In the genomic region with DNA sequence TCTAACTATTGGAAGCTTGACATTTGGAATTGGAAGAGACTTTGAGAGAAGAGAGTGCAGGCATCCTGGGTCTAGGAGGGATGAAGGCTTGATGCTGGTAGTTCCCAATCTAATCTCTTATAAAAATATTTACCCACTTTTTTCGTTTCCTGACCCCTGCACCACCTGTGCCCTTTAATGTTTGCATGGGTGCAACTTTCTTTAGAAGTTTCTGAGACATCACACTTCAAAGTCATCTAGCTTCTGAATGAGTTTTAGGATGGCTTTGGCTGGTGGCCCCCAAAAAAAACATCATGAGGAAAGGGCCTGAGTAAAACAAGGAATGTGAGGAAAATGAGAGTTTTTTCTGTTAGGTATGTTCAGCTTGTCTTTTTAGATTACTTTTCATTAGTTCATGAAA, we compare ENCODE assay signal across 7 cellular contexts. TPM values are rescaled to one million over a fixed set of nuclear protein-coding genes. Genes with fewer than 3 reads are reported as not detected.
A peak's percentile ranks its signal among the peaks of the same experiment; 100 is the strongest.
DNase-seq lines count a peak whose midpoint lies in the region; ATAC-seq lines count a peak whose summit lies in the region.

No MANE protein-coding gene starts in this region.

- no peaks in the 10 kb centered on the region for H3K9me3 Mint-ChIP-seq in activated T-helper 17 cell treated with anti-CD3 and anti-CD28 coated beads, Interleukin-2, amount 50 U/mL, for 72 hours
- no peaks in the 10 kb centered on the region for H3K9me3 Mint-ChIP-seq in stimulated activated memory B cell treated with anti-CD40 and anti-IgM and Interleukin-4, amounts not matched to agents 10 μg/mL and 1 μg/mL and 100 μg/mL, for 72 hours

- peak overlapping the region; percentile 93 for H3K9ac ChIP-seq in HUES48 (ENCODE audit: low read depth, low read length)

- H3K9me3 ChIP-seq in HUES48 (ENCODE audit: control insufficient read depth, insufficient read depth, low read length): no peaks in the 10 kb centered on the region
- H3K9me3 ChIP-seq in iPS-18c (ENCODE audit: control insufficient read depth, insufficient read depth, low read length): peaks cover 4% of the 10 kb centered on the region

- H3K4me3 Mint-ChIP-seq in activated T-helper 17 cell treated with anti-CD3 and anti-CD28 coated beads, Interleukin-2, amount 50 U/mL, for 72 hours: peak overlapping the region; percentile 95
- H3K4me3 Mint-ChIP-seq in stimulated activated memory B cell treated with anti-CD40 and anti-IgM and Interleukin-4, amounts not matched to agents 10 μg/mL and 1 μg/mL and 100 μg/mL, for 72 hours: peak overlapping the region; percentile 88

- H3K27ac ChIP-seq in HUES48 (ENCODE audit: low read depth, low read length): no peak overlapping the region

- no peaks in the 10 kb centered on the region for H3K27me3 ChIP-seq in HUES48 (ENCODE audit: control insufficient read depth, insufficient read depth, low read length)

- ATAC-seq in activated T-helper 17 cell treated with anti-CD3 and anti-CD28 coated beads, Interleukin-2, amount 50 U/mL, for 72 hours (replicated peaks): no peak
- ATAC-seq in stimulated activated memory B cell treated with anti-CD40 and anti-IgM and Interleukin-4, amounts not matched to agents 10 μg/mL and 1 μg/mL and 100 μg/mL, for 72 hours: no peak

- peaks cover 16% of the 10 kb centered on the region for H3K4me1 Mint-ChIP-seq in activated T-helper 17 cell treated with anti-CD3 and anti-CD28 coated beads, Interleukin-2, amount 50 U/mL, for 72 hours
- peaks cover 25% of the 10 kb centered on the region for H3K4me1 Mint-ChIP-seq in stimulated activated memory B cell treated with anti-CD40 and anti-IgM and Interleukin-4, amounts not matched to agents 10 μg/mL and 1 μg/mL and 100 μg/mL, for 72 hours

- no peaks in the 10 kb centered on the region for H3K27me3 Mint-ChIP-seq in activated T-helper 17 cell treated with anti-CD3 and anti-CD28 coated beads, Interleukin-2, amount 50 U/mL, for 72 hours
- H3K27me3 Mint-ChIP-seq in stimulated activated memory B cell treated with anti-CD40 and anti-IgM and Interleukin-4, amounts not matched to agents 10 μg/mL and 1 μg/mL and 100 μg/mL, for 72 hours: no peaks in the 10 kb centered on the region

- H3K36me3 Mint-ChIP-seq in activated T-helper 17 cell treated with anti-CD3 and anti-CD28 coated beads, Interleukin-2, amount 50 U/mL, for 72 hours (ENCODE audit: low read depth): peaks cover 61% of the 10 kb centered on the region
- peaks cover 15% of the 10 kb centered on the region for H3K36me3 Mint-ChIP-seq in stimulated activated memory B cell treated with anti-CD40 and anti-IgM and Interleukin-4, amounts not matched to agents 10 μg/mL and 1 μg/mL and 100 μg/mL, for 72 hours

- H3K27ac Mint-ChIP-seq in activated T-helper 17 cell treated with anti-CD3 and anti-CD28 coated beads, Interleukin-2, amount 50 U/mL, for 72 hours: peak overlapping the region; percentile 96
- peak overlapping the region; percentile 69 for H3K27ac Mint-ChIP-seq in stimulated activated memory B cell treated with anti-CD40 and anti-IgM and Interleukin-4, amounts not matched to agents 10 μg/mL and 1 μg/mL and 100 μg/mL, for 72 hours

- H3K4me3 ChIP-seq in HUES48 (ENCODE audit: low read depth, low read length) (peak overlapping the region; percentile 95), iPS-18c (ENCODE audit: insufficient read depth, low read depth, low read length) (peak overlapping the region; percentile 100)

- no peak for DNase-seq in activated CD8-positive, alpha-beta memory T cell treated with anti-CD3 and anti-CD28 coated beads, Interleukin-2, amount 50 U/mL, for 48 hours
- DNase-seq in kidney glomerular epithelial cell (lab: John Stamatoyannopoulos, UW) (no peak), ureter (ENCODE audit: low spot score) (no peak)

- 0 out of 2 replicates have a peak, but pooled peaks cover 7% of the 10 kb centered on the region for H3K4me1 ChIP-seq in HUES48 (ENCODE audit: control insufficient read depth, insufficient read depth, low read length)

- H3K36me3 ChIP-seq in HUES48 (ENCODE audit: control insufficient read depth, insufficient read depth, low read length): peaks cover 33% of the 10 kb centered on the region

RNA-seq across cellular contexts. Expression of a gene that starts 1.1 kb away (rescaled TPM):
- total RNA-seq in activated T-helper 17 cell treated with anti-CD3 and anti-CD28 coated beads, Interleukin-2, amount 50 U/mL, for 72 hours: 10 to 100 TPM; 46.0 to 54.3 TPM
- 21.8 TPM for total RNA-seq in ureter
